23 cellular contexts compared by ENCODE assay signal in the genomic region with DNA sequence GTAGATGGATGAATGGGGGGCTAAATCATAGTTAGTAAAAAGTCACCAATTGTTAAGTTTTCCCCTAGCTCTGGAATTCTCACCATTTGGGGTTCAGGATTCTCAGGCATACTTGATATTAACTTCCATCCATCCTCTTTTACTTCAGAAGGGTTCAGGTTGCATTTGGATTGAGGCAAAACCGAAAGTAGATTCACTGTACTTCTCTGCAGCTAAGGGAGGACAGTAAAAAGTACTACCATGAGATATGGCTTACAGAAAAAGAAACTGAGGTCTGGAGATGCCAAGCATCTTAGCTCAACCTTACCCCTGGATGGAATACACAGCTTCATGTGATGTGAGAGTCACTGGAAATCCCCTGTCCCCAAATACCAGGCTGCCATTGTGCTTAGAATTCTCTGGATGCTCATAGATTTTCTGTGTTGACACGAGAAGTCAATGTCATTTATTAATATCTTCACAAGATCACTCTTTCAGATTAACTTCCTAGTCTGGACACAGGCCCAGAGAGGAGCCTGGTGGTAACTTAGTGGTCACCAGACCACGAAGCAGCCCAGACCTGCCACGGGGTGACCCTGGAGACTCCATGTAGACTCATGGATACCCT.
"Had no signal": no experiment of that assay in that cellular context is flagged by ENCODE, and none has a peak within 500 bp of the region (broad histone marks: within the 10 kb centered on the region; RNA-seq: fewer than 3 reads in every experiment).

No MANE protein-coding gene starts in this region.

- H3K4me3 ChIP-seq: gastroesophageal sphincter, tibial nerve had no signal

- H3K36me3 Mint-ChIP-seq: activated CD4-positive, alpha-beta memory T cell treated with anti-CD3 and anti-CD28 coated beads for 36 hours; immature natural killer cell had no signal

- H3K4me3 Mint-ChIP-seq: activated CD4-positive, alpha-beta memory T cell treated with anti-CD3 and anti-CD28 coated beads for 36 hours; activated CD4-positive, alpha-beta T cell treated with anti-CD3 and anti-CD28 coated beads, Interleukin-2, amount 10 ng/mL, durations not matched to agents 24 days and 14 days; activated T-cell treated with anti-CD3 and anti-CD28 coated beads, Interleukin-2, amount 50 U/mL, for 24 hours; nephron had no signal

- H3K36me3 ChIP-seq: brain microvascular endothelial cell, gastroesophageal sphincter, tibial nerve had no signal

- FAIRE-seq: astrocyte, endothelial cell of umbilical vein, kidney had no signal

- ATAC-seq: gastroesophageal sphincter, right cardiac atrium had no signal

- H3K4me1 ChIP-seq: tibial nerve had no signal

- DNase-seq: activated CD4-positive, alpha-beta memory T cell treated with anti-CD3 and anti-CD28 coated beads for 36 hours; activated CD4-positive, alpha-beta T cell treated with anti-CD3 and anti-CD28 coated beads, Interleukin-2, amount 10 ng/mL, durations not matched to agents 24 days and 14 days; activated CD4-positive, CD25-positive, alpha-beta regulatory T cell treated with anti-CD3 and anti-CD28 coated beads, Interleukin-2, amount 50 U/mL, for 72 hours; activated CD8-positive, alpha-beta memory T cell treated with anti-CD3 and anti-CD28 coated beads, Interleukin-2, amount 50 U/mL, for 4 hours; activated gamma-delta T cell treated with Interleukin-2 at 50 U/mL for 16 hours; activated naive CD4-positive, alpha-beta T cell treated with anti-CD3 and anti-CD28 coated beads, Interleukin-2, amount 50 U/mL, for 16 hours; activated T-cell treated with anti-CD3 and anti-CD28 coated beads, Interleukin-2, amount 50 U/mL, for 24 hours; amniotic stem cell; brain microvascular endothelial cell; hippocampal formation; immature natural killer cell; kidney; mesendoderm; posterior cingulate gyrus; right cardiac atrium; stimulated activated CD4-positive, alpha-beta T cell treated with anti-CD3 and anti-CD28 coated beads, Interleukin-2, amount 100 ng/mL, for 48 hours; stimulated activated naive CD4-positive, alpha-beta T cell treated with Interleukin-2 at 50 U/mL for 16 hours; T1000 had no signal

- H3K27me3 Mint-ChIP-seq: activated CD4-positive, alpha-beta memory T cell treated with anti-CD3 and anti-CD28 coated beads for 36 hours had no signal

- H3K9me3 Mint-ChIP-seq: activated CD4-positive, alpha-beta memory T cell treated with anti-CD3 and anti-CD28 coated beads for 36 hours; activated CD4-positive, alpha-beta T cell treated with anti-CD3 and anti-CD28 coated beads, Interleukin-2, amount 10 ng/mL, durations not matched to agents 24 days and 14 days; immature natural killer cell; nephron had no signal

- H3K27me3 ChIP-seq: brain microvascular endothelial cell, gastroesophageal sphincter, tibial nerve had no signal

- H3K9me3 ChIP-seq: tibial nerve had no signal

- H3K27ac Mint-ChIP-seq: activated CD4-positive, alpha-beta memory T cell treated with anti-CD3 and anti-CD28 coated beads for 36 hours; activated CD4-positive, alpha-beta T cell treated with anti-CD3 and anti-CD28 coated beads, Interleukin-2, amount 10 ng/mL, durations not matched to agents 24 days and 14 days; activated T-cell treated with anti-CD3 and anti-CD28 coated beads, Interleukin-2, amount 50 U/mL, for 24 hours; immature natural killer cell; nephron had no signal

- H3K27ac ChIP-seq: brain microvascular endothelial cell, gastroesophageal sphincter, tibial nerve had no signal
